In the genomic region with DNA sequence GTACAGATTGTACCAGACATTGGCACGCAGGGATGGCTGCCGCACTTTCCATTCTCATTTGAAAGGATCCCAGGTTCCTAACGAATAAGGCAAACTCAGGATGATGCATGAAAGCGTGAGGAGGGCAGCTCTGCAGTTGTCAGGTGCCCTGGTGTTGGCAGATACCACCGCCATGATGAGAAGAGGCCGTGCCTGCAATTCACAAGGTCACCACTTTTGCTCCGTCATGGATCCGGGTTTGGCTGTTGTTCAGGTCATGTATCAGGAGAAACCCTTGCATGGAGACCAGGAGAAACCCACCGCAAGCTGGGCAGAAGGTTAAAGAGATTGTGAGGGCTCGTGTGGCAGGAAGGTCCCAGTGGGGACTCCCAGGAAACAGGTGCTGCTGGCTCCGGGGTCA, we compare ENCODE assay signal across 2 cellular contexts.
TF ChIP-seq lines count a peak whose summit lies in the region.

No MANE protein-coding gene starts in this region.

TF ChIP-seq in HepG2, 621 proteins besides CTCF, POLR2A, EP300 and RAD21 (continued from another document and continues in another):
- TF ChIP-seq ZBTB8A (CRISPR knock-in tag; IDR thresholded peaks at IDR 0.05; ENCODE audit: borderline replicate concordance, low read depth) (no peak), JUND (CRISPR knock-in tag; IDR thresholded peaks at IDR 0.05) (no peak), SP2 (CRISPR knock-in tag; IDR thresholded peaks at IDR 0.05) (no peak), ZNF331 (CRISPR knock-in tag; IDR thresholded peaks at IDR 0.05) (no peak), POLR2G (IDR thresholded peaks at IDR 0.05; ENCODE audit: low read depth, low read length) (no peak), SMC3 (IDR thresholded peaks at IDR 0.05; ENCODE audit: low read length) (no peak), AHR (CRISPR knock-in tag; IDR thresholded peaks at IDR 0.05) (no peak), NKX3-1 (CRISPR knock-in tag; IDR thresholded peaks at IDR 0.05) (no peak)
- TF ChIP-seq, protein P1, sequence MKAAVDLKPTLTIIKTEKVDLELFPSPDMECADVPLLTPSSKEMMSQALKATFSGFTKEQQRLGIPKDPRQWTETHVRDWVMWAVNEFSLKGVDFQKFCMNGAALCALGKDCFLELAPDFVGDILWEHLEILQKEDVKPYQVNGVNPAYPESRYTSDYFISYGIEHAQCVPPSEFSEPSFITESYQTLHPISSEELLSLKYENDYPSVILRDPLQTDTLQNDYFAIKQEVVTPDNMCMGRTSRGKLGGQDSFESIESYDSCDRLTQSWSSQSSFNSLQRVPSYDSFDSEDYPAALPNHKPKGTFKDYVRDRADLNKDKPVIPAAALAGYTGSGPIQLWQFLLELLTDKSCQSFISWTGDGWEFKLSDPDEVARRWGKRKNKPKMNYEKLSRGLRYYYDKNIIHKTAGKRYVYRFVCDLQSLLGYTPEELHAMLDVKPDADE (CRISPR knock-in tag; IDR thresholded peaks at IDR 0.05) = no peak
- TF ChIP-seq, protein P2, sequence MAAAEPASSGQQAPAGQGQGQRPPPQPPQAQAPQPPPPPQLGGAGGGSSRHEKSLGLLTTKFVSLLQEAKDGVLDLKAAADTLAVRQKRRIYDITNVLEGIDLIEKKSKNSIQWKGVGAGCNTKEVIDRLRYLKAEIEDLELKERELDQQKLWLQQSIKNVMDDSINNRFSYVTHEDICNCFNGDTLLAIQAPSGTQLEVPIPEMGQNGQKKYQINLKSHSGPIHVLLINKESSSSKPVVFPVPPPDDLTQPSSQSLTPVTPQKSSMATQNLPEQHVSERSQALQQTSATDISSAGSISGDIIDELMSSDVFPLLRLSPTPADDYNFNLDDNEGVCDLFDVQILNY (CRISPR knock-in tag; conservative IDR thresholded peaks at IDR 0.05) = no peak
- TF ChIP-seq, protein P3, sequence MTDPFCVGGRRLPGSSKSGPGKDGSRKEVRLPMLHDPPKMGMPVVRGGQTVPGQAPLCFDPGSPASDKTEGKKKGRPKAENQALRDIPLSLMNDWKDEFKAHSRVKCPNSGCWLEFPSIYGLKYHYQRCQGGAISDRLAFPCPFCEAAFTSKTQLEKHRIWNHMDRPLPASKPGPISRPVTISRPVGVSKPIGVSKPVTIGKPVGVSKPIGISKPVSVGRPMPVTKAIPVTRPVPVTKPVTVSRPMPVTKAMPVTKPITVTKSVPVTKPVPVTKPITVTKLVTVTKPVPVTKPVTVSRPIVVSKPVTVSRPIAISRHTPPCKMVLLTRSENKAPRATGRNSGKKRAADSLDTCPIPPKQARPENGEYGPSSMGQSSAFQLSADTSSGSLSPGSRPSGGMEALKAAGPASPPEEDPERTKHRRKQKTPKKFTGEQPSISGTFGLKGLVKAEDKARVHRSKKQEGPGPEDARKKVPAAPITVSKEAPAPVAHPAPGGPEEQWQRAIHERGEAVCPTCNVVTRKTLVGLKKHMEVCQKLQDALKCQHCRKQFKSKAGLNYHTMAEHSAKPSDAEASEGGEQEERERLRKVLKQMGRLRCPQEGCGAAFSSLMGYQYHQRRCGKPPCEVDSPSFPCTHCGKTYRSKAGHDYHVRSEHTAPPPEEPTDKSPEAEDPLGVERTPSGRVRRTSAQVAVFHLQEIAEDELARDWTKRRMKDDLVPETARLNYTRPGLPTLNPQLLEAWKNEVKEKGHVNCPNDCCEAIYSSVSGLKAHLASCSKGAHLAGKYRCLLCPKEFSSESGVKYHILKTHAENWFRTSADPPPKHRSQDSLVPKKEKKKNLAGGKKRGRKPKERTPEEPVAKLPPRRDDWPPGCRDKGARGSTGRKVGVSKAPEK (CRISPR knock-in tag; IDR thresholded peaks at IDR 0.05; ENCODE audit: borderline replicate concordance) = no peak
- TF ChIP-seq, protein P4, sequence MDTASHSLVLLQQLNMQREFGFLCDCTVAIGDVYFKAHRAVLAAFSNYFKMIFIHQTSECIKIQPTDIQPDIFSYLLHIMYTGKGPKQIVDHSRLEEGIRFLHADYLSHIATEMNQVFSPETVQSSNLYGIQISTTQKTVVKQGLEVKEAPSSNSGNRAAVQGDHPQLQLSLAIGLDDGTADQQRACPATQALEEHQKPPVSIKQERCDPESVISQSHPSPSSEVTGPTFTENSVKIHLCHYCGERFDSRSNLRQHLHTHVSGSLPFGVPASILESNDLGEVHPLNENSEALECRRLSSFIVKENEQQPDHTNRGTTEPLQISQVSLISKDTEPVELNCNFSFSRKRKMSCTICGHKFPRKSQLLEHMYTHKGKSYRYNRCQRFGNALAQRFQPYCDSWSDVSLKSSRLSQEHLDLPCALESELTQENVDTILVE (CRISPR knock-in tag; IDR thresholded peaks at IDR 0.05) = no peak
- TF ChIP-seq, protein P5, sequence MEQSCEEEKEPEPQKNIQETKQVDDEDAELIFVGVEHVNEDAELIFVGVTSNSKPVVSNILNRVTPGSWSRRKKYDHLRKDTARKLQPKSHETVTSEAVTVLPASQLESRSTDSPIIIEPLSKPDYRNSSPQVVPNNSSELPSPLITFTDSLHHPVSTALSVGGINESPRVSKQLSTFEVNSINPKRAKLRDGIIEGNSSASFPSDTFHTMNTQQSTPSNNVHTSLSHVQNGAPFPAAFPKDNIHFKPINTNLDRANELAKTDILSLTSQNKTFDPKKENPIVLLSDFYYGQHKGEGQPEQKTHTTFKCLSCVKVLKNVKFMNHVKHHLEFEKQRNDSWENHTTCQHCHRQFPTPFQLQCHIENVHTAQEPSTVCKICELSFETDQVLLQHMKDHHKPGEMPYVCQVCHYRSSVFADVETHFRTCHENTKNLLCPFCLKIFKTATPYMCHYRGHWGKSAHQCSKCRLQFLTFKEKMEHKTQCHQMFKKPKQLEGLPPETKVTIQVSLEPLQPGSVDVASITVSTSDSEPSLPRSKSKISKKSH (CRISPR knock-in tag; IDR thresholded peaks at IDR 0.05; ENCODE audit: borderline replicate concordance) = no peak
- TF ChIP-seq, protein P6, sequence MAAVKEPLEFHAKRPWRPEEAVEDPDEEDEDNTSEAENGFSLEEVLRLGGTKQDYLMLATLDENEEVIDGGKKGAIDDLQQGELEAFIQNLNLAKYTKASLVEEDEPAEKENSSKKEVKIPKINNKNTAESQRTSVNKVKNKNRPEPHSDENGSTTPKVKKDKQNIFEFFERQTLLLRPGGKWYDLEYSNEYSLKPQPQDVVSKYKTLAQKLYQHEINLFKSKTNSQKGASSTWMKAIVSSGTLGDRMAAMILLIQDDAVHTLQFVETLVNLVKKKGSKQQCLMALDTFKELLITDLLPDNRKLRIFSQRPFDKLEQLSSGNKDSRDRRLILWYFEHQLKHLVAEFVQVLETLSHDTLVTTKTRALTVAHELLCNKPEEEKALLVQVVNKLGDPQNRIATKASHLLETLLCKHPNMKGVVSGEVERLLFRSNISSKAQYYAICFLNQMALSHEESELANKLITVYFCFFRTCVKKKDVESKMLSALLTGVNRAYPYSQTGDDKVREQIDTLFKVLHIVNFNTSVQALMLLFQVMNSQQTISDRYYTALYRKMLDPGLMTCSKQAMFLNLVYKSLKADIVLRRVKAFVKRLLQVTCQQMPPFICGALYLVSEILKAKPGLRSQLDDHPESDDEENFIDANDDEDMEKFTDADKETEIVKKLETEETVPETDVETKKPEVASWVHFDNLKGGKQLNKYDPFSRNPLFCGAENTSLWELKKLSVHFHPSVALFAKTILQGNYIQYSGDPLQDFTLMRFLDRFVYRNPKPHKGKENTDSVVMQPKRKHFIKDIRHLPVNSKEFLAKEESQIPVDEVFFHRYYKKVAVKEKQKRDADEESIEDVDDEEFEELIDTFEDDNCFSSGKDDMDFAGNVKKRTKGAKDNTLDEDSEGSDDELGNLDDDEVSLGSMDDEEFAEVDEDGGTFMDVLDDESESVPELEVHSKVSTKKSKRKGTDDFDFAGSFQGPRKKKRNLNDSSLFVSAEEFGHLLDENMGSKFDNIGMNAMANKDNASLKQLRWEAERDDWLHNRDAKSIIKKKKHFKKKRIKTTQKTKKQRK (IDR thresholded peaks at IDR 0.05; ENCODE audit: low read length) = no peak

TF ChIP-seq in GM23338, 12 proteins besides CTCF, POLR2A, EP300 and RAD21 (continued from another document):
- TF ChIP-seq, protein P1 (IDR thresholded peaks at IDR 0.05) = no peak
- TF ChIP-seq NANOG (IDR thresholded peaks at IDR 0.05; ENCODE audit: borderline replicate concordance) (no peak), ZNF331 (CRISPR knock-in tag; IDR thresholded peaks at IDR 0.05; ENCODE audit: low read depth) (no peak), CREB1 (CRISPR knock-in tag; IDR thresholded peaks at IDR 0.05; ENCODE audit: low read depth) (no peak), EZH2phosphoT487 (IDR thresholded peaks at IDR 0.05; ENCODE audit: unreplicated experiment) (no peak), EZH2 (IDR thresholded peaks at IDR 0.05; ENCODE audit: low read depth, unreplicated experiment) (no peak), JUNB (IDR thresholded peaks at IDR 0.05; ENCODE audit: unreplicated experiment) (no peak)
- TF ChIP-seq, protein P7, sequence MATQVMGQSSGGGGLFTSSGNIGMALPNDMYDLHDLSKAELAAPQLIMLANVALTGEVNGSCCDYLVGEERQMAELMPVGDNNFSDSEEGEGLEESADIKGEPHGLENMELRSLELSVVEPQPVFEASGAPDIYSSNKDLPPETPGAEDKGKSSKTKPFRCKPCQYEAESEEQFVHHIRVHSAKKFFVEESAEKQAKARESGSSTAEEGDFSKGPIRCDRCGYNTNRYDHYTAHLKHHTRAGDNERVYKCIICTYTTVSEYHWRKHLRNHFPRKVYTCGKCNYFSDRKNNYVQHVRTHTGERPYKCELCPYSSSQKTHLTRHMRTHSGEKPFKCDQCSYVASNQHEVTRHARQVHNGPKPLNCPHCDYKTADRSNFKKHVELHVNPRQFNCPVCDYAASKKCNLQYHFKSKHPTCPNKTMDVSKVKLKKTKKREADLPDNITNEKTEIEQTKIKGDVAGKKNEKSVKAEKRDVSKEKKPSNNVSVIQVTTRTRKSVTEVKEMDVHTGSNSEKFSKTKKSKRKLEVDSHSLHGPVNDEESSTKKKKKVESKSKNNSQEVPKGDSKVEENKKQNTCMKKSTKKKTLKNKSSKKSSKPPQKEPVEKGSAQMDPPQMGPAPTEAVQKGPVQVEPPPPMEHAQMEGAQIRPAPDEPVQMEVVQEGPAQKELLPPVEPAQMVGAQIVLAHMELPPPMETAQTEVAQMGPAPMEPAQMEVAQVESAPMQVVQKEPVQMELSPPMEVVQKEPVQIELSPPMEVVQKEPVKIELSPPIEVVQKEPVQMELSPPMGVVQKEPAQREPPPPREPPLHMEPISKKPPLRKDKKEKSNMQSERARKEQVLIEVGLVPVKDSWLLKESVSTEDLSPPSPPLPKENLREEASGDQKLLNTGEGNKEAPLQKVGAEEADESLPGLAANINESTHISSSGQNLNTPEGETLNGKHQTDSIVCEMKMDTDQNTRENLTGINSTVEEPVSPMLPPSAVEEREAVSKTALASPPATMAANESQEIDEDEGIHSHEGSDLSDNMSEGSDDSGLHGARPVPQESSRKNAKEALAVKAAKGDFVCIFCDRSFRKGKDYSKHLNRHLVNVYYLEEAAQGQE (IDR thresholded peaks at IDR 0.05; ENCODE audit: unreplicated experiment) = no peak
- TF ChIP-seq, protein P8, sequence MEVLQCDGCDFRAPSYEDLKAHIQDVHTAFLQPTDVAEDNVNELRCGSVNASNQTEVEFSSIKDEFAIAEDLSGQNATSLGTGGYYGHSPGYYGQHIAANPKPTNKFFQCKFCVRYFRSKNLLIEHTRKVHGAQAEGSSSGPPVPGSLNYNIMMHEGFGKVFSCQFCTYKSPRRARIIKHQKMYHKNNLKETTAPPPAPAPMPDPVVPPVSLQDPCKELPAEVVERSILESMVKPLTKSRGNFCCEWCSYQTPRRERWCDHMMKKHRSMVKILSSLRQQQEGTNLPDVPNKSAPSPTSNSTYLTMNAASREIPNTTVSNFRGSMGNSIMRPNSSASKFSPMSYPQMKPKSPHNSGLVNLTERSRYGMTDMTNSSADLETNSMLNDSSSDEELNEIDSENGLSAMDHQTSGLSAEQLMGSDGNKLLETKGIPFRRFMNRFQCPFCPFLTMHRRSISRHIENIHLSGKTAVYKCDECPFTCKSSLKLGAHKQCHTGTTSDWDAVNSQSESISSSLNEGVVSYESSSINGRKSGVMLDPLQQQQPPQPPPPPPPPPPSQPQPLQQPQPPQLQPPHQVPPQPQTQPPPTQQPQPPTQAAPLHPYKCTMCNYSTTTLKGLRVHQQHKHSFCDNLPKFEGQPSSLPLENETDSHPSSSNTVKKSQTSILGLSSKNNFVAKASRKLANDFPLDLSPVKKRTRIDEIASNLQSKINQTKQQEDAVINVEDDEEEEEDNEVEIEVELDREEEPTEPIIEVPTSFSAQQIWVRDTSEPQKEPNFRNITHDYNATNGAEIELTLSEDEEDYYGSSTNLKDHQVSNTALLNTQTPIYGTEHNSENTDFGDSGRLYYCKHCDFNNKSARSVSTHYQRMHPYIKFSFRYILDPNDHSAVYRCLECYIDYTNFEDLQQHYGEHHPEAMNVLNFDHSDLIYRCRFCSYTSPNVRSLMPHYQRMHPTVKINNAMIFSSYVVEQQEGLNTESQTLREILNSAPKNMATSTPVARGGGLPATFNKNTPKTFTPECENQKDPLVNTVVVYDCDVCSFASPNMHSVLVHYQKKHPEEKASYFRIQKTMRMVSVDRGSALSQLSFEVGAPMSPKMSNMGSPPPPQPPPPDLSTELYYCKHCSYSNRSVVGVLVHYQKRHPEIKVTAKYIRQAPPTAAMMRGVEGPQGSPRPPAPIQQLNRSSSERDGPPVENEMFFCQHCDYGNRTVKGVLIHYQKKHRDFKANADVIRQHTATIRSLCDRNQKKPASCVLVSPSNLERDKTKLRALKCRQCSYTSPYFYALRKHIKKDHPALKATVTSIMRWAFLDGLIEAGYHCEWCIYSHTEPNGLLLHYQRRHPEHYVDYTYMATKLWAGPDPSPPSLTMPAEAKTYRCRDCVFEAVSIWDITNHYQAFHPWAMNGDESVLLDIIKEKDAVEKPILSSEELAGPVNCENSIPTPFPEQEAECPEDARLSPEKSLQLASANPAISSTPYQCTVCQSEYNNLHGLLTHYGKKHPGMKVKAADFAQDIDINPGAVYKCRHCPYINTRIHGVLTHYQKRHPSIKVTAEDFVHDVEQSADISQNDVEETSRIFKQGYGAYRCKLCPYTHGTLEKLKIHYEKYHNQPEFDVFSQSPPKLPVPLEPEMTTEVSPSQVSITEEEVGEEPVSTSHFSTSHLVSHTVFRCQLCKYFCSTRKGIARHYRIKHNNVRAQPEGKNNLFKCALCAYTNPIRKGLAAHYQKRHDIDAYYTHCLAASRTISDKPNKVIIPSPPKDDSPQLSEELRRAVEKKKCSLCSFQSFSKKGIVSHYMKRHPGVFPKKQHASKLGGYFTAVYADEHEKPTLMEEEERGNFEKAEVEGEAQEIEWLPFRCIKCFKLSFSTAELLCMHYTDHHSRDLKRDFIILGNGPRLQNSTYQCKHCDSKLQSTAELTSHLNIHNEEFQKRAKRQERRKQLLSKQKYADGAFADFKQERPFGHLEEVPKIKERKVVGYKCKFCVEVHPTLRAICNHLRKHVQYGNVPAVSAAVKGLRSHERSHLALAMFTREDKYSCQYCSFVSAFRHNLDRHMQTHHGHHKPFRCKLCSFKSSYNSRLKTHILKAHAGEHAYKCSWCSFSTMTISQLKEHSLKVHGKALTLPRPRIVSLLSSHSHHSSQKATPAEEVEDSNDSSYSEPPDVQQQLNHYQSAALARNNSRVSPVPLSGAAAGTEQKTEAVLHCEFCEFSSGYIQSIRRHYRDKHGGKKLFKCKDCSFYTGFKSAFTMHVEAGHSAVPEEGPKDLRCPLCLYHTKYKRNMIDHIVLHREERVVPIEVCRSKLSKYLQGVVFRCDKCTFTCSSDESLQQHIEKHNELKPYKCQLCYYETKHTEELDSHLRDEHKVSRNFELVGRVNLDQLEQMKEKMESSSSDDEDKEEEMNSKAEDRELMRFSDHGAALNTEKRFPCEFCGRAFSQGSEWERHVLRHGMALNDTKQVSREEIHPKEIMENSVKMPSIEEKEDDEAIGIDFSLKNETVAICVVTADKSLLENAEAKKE (CRISPR knock-in tag; IDR thresholded peaks at IDR 0.05) = no peak
